ENCODE assay signal across 1 cellular context in the genomic region with DNA sequence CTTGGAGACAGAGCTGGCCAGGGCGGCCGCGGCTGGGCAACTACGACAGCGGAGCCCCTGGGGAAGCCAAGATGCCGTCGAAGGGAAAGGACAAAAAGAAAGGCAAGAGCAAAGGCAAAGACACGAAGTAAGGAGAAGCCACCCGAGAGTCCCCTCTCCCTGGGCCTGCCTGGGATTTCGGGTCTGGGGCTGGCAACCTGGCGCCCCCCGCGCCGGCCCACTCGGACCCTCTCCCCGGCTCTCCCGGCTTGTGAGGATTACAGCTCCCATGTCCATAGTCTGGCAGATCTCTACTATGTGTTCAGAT.
TF ChIP-seq lines count a peak whose summit lies in the region.

No MANE protein-coding gene starts in this region.

TF ChIP-seq in IMR-90, 13 proteins besides CTCF, POLR2A, EP300 and RAD21:
- TF ChIP-seq, protein P1, sequence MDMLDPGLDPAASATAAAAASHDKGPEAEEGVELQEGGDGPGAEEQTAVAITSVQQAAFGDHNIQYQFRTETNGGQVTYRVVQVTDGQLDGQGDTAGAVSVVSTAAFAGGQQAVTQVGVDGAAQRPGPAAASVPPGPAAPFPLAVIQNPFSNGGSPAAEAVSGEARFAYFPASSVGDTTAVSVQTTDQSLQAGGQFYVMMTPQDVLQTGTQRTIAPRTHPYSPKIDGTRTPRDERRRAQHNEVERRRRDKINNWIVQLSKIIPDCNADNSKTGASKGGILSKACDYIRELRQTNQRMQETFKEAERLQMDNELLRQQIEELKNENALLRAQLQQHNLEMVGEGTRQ (IDR thresholded peaks at IDR 0.05; ENCODE audit: low read depth, low read length): no peak
